In the genomic region with DNA sequence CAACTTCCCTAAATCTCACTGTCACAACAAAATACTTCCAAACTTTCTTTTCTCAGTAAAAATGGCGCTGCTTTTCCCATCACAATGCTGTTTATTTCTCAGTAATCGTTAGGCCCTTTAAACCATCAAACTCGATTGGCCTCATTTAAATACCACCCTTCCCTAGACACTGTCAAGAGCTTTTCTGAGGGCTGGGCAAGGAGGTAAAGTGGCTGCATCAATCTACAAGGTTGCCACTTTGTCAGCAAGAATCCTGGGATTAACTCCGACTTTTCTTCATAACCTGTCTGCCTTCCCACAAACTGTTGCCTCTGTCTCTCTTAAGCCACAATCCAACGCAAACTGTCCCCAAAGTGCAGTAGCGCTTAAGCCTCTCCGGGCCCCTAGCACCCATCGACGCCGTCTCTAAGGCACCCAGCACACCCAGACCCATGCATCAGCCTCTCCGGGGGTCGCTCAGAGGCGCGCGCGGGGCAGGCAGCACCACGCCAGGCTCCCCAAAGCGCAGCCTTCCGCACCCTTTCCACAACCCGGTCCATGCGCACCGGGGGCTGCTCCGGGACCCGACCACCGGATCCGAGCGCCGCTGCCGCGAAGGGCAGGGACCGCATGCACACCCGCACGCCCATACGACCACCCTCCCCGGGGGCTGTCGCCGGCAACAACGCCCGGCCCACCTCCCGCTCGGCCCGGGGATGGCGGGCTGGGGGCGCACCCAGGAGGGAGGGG, we compare ENCODE assay signal across 8 cellular contexts. TPM values are rescaled to one million over a fixed set of nuclear protein-coding genes. Genes with fewer than 3 reads are reported as not detected.
A peak's percentile ranks its signal among the peaks of the same experiment; 100 is the strongest.
DNase-seq lines count a peak whose midpoint lies in the region; ATAC-seq, FAIRE-seq and TF ChIP-seq lines count a peak whose summit lies in the region.

No MANE protein-coding gene starts in this region.

- DNase-seq in COLO668 (lab: John Stamatoyannopoulos, UW; ENCODE audit: unreplicated experiment) (peak; percentile 26), SK-MEL-5 (ENCODE audit: low read depth, low spot score) (peak; percentile 15), left kidney (ENCODE audit: low read depth, low spot score) (peak; percentile 68), GDM1 (lab: John Stamatoyannopoulos, UW) (no peak), RCC 7860 (ENCODE audit: low spot score) (no peak)
- no peak for DNase-seq in central memory CD8-positive, alpha-beta T cell (ENCODE audit: low spot score in 2 of 2)
- peak; percentile 5 to 55 for DNase-seq in stimulated activated effector memory CD8-positive, alpha-beta T cell treated with anti-CD3 and anti-CD28 coated beads, Interleukin-12 subunit alpha, Interleukin-12 subunit beta, amount 100 ng/mL, for 72 hours (ENCODE audit: low spot score in 2 of 2)

- no peaks in the 10 kb centered on the region for H3K36me3 ChIP-seq in HEK293 (ENCODE audit: control insufficient read depth in 2 of 2, insufficient read depth in 1 of 2, low read length in 2 of 2)

- H3K4me3 Mint-ChIP-seq in central memory CD8-positive, alpha-beta T cell, result peak overlapping the region; percentile 62
- peak overlapping the region; percentile 62 for H3K4me3 Mint-ChIP-seq in stimulated activated effector memory CD8-positive, alpha-beta T cell treated with anti-CD3 and anti-CD28 coated beads, Interleukin-12 subunit alpha, Interleukin-12 subunit beta, amount 100 ng/mL, for 72 hours

- TF ChIP-seq CTCF in HEK293 (tag by site-specific recombination; IDR thresholded peaks at IDR 0.05), result 0 out of 2 replicates have a peak, but pooled peaks have one; percentile 26

- POLR2A ChIA-PET in HEK293 (lab: Yijun Ruan, JAX), result interaction anchor here (0.5 to 1.4 kb wide), 7 partner anchors 16 to 894 kb away, joined by 3 to 5 read pairs (median 3); a partner anchor contains a TSS

- no peaks in the 10 kb centered on the region for H3K27me3 Mint-ChIP-seq in central memory CD8-positive, alpha-beta T cell

- CTCF ChIA-PET in HEK293 (lab: Yijun Ruan, JAX), result interaction anchor here (0.8 kb wide), 1 partner anchor 135 kb away, joined by 3 read pairs; no protein-coding TSS in a partner anchor

- no peaks in the 10 kb centered on the region for H3K9me3 ChIP-seq in HEK293 (ENCODE audit: control insufficient read depth, insufficient read depth, low read depth, low read length)

- FAIRE-seq in RCC 7860 (lab: Jason Lieb, UNC), result no peak

- H3K4me1 Mint-ChIP-seq in central memory CD8-positive, alpha-beta T cell, result peaks cover 10% of the 10 kb centered on the region
- peaks cover 5% of the 10 kb centered on the region for H3K4me1 Mint-ChIP-seq in stimulated activated effector memory CD8-positive, alpha-beta T cell treated with anti-CD3 and anti-CD28 coated beads, Interleukin-12 subunit alpha, Interleukin-12 subunit beta, amount 100 ng/mL, for 72 hours

- H3K4me1 ChIP-seq in HEK293 (ENCODE audit: control insufficient read depth, insufficient read depth, low read length), result peaks cover 21% of the 10 kb centered on the region

- in situ Hi-C loops in SK-MEL-5 (cut with HindIII; ENCODE audit: low pct_unique_long_range_greater_than_20kb, low sequenced_read_pairs), result no loop called here

- no peaks in the 10 kb centered on the region for H3K9me3 Mint-ChIP-seq in central memory CD8-positive, alpha-beta T cell
- no peaks in the 10 kb centered on the region for H3K9me3 Mint-ChIP-seq in stimulated activated effector memory CD8-positive, alpha-beta T cell treated with anti-CD3 and anti-CD28 coated beads, Interleukin-12 subunit alpha, Interleukin-12 subunit beta, amount 100 ng/mL, for 72 hours

- peak overlapping the region; percentile 85 for H3K4me3 ChIP-seq in HEK293 (ENCODE audit: low read depth, low read length)

- H3K36me3 Mint-ChIP-seq in central memory CD8-positive, alpha-beta T cell (ENCODE audit: insufficient read depth), result peaks cover 5% of the 10 kb centered on the region
- H3K36me3 Mint-ChIP-seq in stimulated activated effector memory CD8-positive, alpha-beta T cell treated with anti-CD3 and anti-CD28 coated beads, Interleukin-12 subunit alpha, Interleukin-12 subunit beta, amount 100 ng/mL, for 72 hours, result no peaks in the 10 kb centered on the region

- ATAC-seq in central memory CD8-positive, alpha-beta T cell (replicated peaks; ENCODE audit: extremely low read depth, poor library complexity, severe bottlenecking), result no peak
- no peak for ATAC-seq in stimulated activated effector memory CD8-positive, alpha-beta T cell treated with anti-CD3 and anti-CD28 coated beads, Interleukin-12 subunit alpha, Interleukin-12 subunit beta, amount 100 ng/mL, for 72 hours

- no peak overlapping the region for H3K27ac Mint-ChIP-seq in central memory CD8-positive, alpha-beta T cell (ENCODE audit: low read depth)
- no peak overlapping the region for H3K27ac Mint-ChIP-seq in stimulated activated effector memory CD8-positive, alpha-beta T cell treated with anti-CD3 and anti-CD28 coated beads, Interleukin-12 subunit alpha, Interleukin-12 subunit beta, amount 100 ng/mL, for 72 hours

- peak overlapping the region; percentile 80 for H3K27ac ChIP-seq in HEK293 (ENCODE audit: extremely low read depth, low read depth, low read length)

TF ChIP-seq in HEK293, 187 proteins besides CTCF, POLR2A, EP300 and RAD21 (continues in another document):
- TF ChIP-seq ZNF664 (tag by site-specific recombination; IDR thresholded peaks at IDR 0.05), result no peak
- TF ChIP-seq ZNF776 (tag by site-specific recombination; IDR thresholded peaks at IDR 0.05; ENCODE audit: borderline replicate concordance), result no peak
- peak; percentile 58 for TF ChIP-seq SP3 (tag by site-specific recombination; IDR thresholded peaks at IDR 0.05)
- no peak for TF ChIP-seq ZNF792 (tag by site-specific recombination; IDR thresholded peaks at IDR 0.05)
- no peak for TF ChIP-seq ZNF510 (tag by site-specific recombination; IDR thresholded peaks at IDR 0.05; ENCODE audit: insufficient replicate concordance)
- TF ChIP-seq ZNF19 (tag by site-specific recombination; IDR thresholded peaks at IDR 0.05; ENCODE audit: low read depth), result no peak
- no peak for TF ChIP-seq ZNF629 (tag by site-specific recombination; IDR thresholded peaks at IDR 0.05)
- no peak for TF ChIP-seq ZNF621 (tag by site-specific recombination; IDR thresholded peaks at IDR 0.05)
- no peak for TF ChIP-seq ZNF37A (tag by site-specific recombination; IDR thresholded peaks at IDR 0.05)
- no peak for TF ChIP-seq ZNF837 (tag by site-specific recombination; IDR thresholded peaks at IDR 0.05)
- TF ChIP-seq, protein P1, sequence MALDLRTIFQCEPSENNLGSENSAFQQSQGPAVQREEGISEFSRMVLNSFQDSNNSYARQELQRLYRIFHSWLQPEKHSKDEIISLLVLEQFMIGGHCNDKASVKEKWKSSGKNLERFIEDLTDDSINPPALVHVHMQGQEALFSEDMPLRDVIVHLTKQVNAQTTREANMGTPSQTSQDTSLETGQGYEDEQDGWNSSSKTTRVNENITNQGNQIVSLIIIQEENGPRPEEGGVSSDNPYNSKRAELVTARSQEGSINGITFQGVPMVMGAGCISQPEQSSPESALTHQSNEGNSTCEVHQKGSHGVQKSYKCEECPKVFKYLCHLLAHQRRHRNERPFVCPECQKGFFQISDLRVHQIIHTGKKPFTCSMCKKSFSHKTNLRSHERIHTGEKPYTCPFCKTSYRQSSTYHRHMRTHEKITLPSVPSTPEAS (tag by site-specific recombination; IDR thresholded peaks at IDR 0.05), result no peak
- TF ChIP-seq HOXA7 (CRISPR knock-in tag; IDR thresholded peaks at IDR 0.05; ENCODE audit: borderline replicate concordance), result no peak
- TF ChIP-seq, protein P2, sequence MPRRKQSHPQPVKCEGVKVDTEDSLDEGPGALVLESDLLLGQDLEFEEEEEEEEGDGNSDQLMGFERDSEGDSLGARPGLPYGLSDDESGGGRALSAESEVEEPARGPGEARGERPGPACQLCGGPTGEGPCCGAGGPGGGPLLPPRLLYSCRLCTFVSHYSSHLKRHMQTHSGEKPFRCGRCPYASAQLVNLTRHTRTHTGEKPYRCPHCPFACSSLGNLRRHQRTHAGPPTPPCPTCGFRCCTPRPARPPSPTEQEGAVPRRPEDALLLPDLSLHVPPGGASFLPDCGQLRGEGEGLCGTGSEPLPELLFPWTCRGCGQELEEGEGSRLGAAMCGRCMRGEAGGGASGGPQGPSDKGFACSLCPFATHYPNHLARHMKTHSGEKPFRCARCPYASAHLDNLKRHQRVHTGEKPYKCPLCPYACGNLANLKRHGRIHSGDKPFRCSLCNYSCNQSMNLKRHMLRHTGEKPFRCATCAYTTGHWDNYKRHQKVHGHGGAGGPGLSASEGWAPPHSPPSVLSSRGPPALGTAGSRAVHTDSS (tag by site-specific recombination; IDR thresholded peaks at IDR 0.05), result no peak

RNA-seq across cellular contexts. Expression of a gene that starts 0.7 kb away (rescaled TPM):
- total RNA-seq in SK-MEL-5 (2014; rRNA removed; shearing (Covaris generic)), result 11.5 and 15.6 TPM in 2 replicates
- 6.1 and 9.1 TPM in 2 replicates for polyA plus RNA-seq in SK-MEL-5 (2015; cell fraction: cytosol; rRNA removed)
- polyA plus RNA-seq in SK-MEL-5 (2015; cell fraction: nucleus; rRNA removed), result 37.1 and 37.6 TPM in 2 replicates

Comparison
In these comparisons a context has a peak if more than half of its experiments do, and no peak if none do; other contexts are left out.
1. DNase-seq: peak in COLO668 (single experiment), SK-MEL-5 (single experiment), left kidney (single experiment) and stimulated activated effector memory CD8-positive, alpha-beta T cell treated with anti-CD3 and anti-CD28 coated beads, Interleukin-12 subunit alpha, Interleukin-12 subunit beta, amount 100 ng/mL, for 72 hours (2 of 2); none in central memory CD8-positive, alpha-beta T cell (0 of 2), GDM1 (single experiment) and RCC 7860 (single experiment).